8 cellular contexts compared by ENCODE assay signal in genomic region chr7:149071641-149072437, GRCh38. TPM values are rescaled to one million over a fixed set of nuclear protein-coding genes. Genes with fewer than 3 reads are reported as not detected.
DNase-seq lines count a peak whose midpoint lies in the region; TF ChIP-seq lines count a peak whose summit lies in the region.

No MANE protein-coding gene starts in this region.

- peak; percentile 51 for DNase-seq in activated CD4-positive, alpha-beta T cell treated with anti-CD3 and anti-CD28 coated beads, Interleukin-2, amount 50 U/mL, for 1 hour
- DNase-seq in esophagus muscularis mucosa (ENCODE audit: extremely low spot score) (no peak), NCI-H2171 (lab: John Stamatoyannopoulos, UW) (no peak), HuH-7.5 (ENCODE audit: low spot score) (no peak), dedifferentiated amniotic fluid mesenchymal stem cell (ENCODE audit: extremely low spot score) (no peak), H4 (ENCODE audit: low spot score) (no peak)
- peak; percentile 17 to 33 for DNase-seq in stimulated activated CD4-positive, alpha-beta T cell treated with anti-CD3 and anti-CD28 coated beads, Interleukin-12 subunit alpha, Interleukin-12 subunit beta, amount 100 ng/mL, for 24 hours (ENCODE audit: low read depth in 2 of 2)

- no peak for TF ChIP-seq POLR2A in esophagus muscularis mucosa (IDR thresholded peaks at IDR 0.05; ENCODE audit: low read depth)

- WGBS in esophagus muscularis mucosa: 65% methylated on average over 45 of the region's 46 CpGs

- H3K9me3 ChIP-seq in esophagus muscularis mucosa: no peaks in the 10 kb centered on the region

- H3K27me3 ChIP-seq in esophagus muscularis mucosa: no peaks in the 10 kb centered on the region

- H3K4me3 ChIP-seq in esophagus muscularis mucosa: peak overlapping the region in 2 of 4 donors; percentile 4 to 8

- no peak for TF ChIP-seq EP300 in esophagus muscularis mucosa (IDR thresholded peaks at IDR 0.05)

- peaks cover 0 to 3% (median 0%) of the 10 kb centered on the region in 4 donors for H3K4me1 ChIP-seq in esophagus muscularis mucosa

- peak overlapping the region in 3 of 4 donors; percentile 28 to 61 (median 58) for H3K27ac ChIP-seq in esophagus muscularis mucosa (replicated peaks in 1 of 4)

- intact Hi-C loops in esophagus muscularis mucosa (cut with DNase I): no loop called here

- peaks cover 17 to 57% (median 42%) of the 10 kb centered on the region in 4 donors for H3K36me3 ChIP-seq in esophagus muscularis mucosa

- TF ChIP-seq CTCF in GM12872 (IDR thresholded peaks at IDR 0.05; ENCODE audit: insufficient read depth, low read depth, low read length): peak; percentile 57; the same call in 2 of the 3 replicates
- TF ChIP-seq CTCF in esophagus muscularis mucosa (IDR thresholded peaks at IDR 0.05): peak; percentile 13 to 37 (median 23)

RNA-seq across cellular contexts. Expression of gene ZNF786, which starts 18.7 kb away (rescaled TPM):
- total RNA-seq in esophagus muscularis mucosa: 10 to 100 TPM in 1 of 4 donors, 1 to 10 TPM in 3; 4.5 to 10.7 (median 5.6) TPM
- 1.4 and 3.0 TPM in 2 replicates for total RNA-seq in H4 (2014; rRNA removed; shearing (Covaris generic))

RNA-seq across cellular contexts. Expression of gene PDIA4, which starts 43.5 kb away (rescaled TPM):
- total RNA-seq in esophagus muscularis mucosa: 10 to 100 TPM; 33.2 to 58.1 (median 42.8) TPM
- total RNA-seq in H4 (2014; rRNA removed; shearing (Covaris generic)): 307 and 318 TPM in 2 replicates

RNA-seq across cellular contexts. Expression of gene ZNF425, which starts 54.3 kb away (rescaled TPM):
- total RNA-seq in esophagus muscularis mucosa: 1 to 10 TPM; 2.1 to 3.9 (median 3.3) TPM
- total RNA-seq in H4 (2014; rRNA removed; shearing (Covaris generic)): 0.88 and 1.7 TPM in 2 replicates

Comparison
In these comparisons a context has a peak if more than half of its experiments do, and no peak if none do; other contexts are left out.
1. DNase-seq: peak in activated CD4-positive, alpha-beta T cell treated with anti-CD3 and anti-CD28 coated beads, Interleukin-2, amount 50 U/mL, for 1 hour (single experiment) and stimulated activated CD4-positive, alpha-beta T cell treated with anti-CD3 and anti-CD28 coated beads, Interleukin-12 subunit alpha, Interleukin-12 subunit beta, amount 100 ng/mL, for 24 hours (2 of 2); none in esophagus muscularis mucosa (single experiment), NCI-H2171 (single experiment), HuH-7.5 (single experiment), dedifferentiated amniotic fluid mesenchymal stem cell (single experiment) and H4 (single experiment).